ENCODE assay signal across 24 cellular contexts in genomic region chr7:31076051-31076450, GRCh38. TPM values are rescaled to one million over a fixed set of nuclear protein-coding genes. Genes with fewer than 3 reads are reported as not detected.
"Had no signal": no experiment of that assay in that cellular context is flagged by ENCODE, and none has a peak within 500 bp of the region (broad histone marks: within the 10 kb centered on the region; RNA-seq: fewer than 3 reads in every experiment).

No MANE protein-coding gene starts in this region.

- H3K27ac Mint-ChIP-seq: activated CD8-positive, alpha-beta T cell treated with anti-CD3 and anti-CD28 coated beads for 36 hours; activated naive CD4-positive, alpha-beta T cell treated with anti-CD3 and anti-CD28 coated beads, Interleukin-2, amount 50 U/mL, for 24 hours; activated T-cell treated with anti-CD3 and anti-CD28 coated beads, Interleukin-2, amount 50 U/mL, for 72 hours; activated T-helper 2 cell treated with anti-CD3 and anti-CD28 coated beads, Interferon-gamma antibody, Interleukin-2, Interleukin-4, amounts not matched to agents 10 μg/mL and 5 μg/mL and 100 μg/mL, durations not matched to agents 14 hours and 24 hours and 36 hours; T-helper 1 cell treated with Interleukin-12 subunit alpha and Interleukin-12 subunit beta and Interleukin-4 antibody, amounts not matched to agents 30 μg/mL and 1 μg/mL, for 36 hours had no signal

- H3K9me3 ChIP-seq: breast epithelium, Peyer's patch had no signal

- H3K9me3 Mint-ChIP-seq: activated CD8-positive, alpha-beta T cell treated with anti-CD3 and anti-CD28 coated beads for 36 hours; activated naive CD4-positive, alpha-beta T cell treated with anti-CD3 and anti-CD28 coated beads, Interleukin-2, amount 50 U/mL, for 24 hours; activated T-cell treated with anti-CD3 and anti-CD28 coated beads, Interleukin-2, amount 50 U/mL, for 72 hours; activated T-helper 2 cell treated with anti-CD3 and anti-CD28 coated beads, Interferon-gamma antibody, Interleukin-2, Interleukin-4, amounts not matched to agents 10 μg/mL and 5 μg/mL and 100 μg/mL, durations not matched to agents 14 hours and 24 hours and 36 hours; T-helper 1 cell treated with Interleukin-12 subunit alpha and Interleukin-12 subunit beta and Interleukin-4 antibody, amounts not matched to agents 30 μg/mL and 1 μg/mL, for 36 hours had no signal

- H3K4me1 Mint-ChIP-seq: activated naive CD4-positive, alpha-beta T cell treated with anti-CD3 and anti-CD28 coated beads, Interleukin-2, amount 50 U/mL, for 24 hours had no signal

- ATAC-seq: activated CD4-positive, CD25-positive, alpha-beta regulatory T cell treated with anti-CD3 and anti-CD28 coated beads, Interleukin-2, amount 50 U/mL, for 24 hours; activated CD8-positive, alpha-beta T cell treated with anti-CD3 and anti-CD28 coated beads for 36 hours; activated T-cell treated with anti-CD3 and anti-CD28 coated beads, Interleukin-2, amount 50 U/mL, for 72 hours had no signal

- H3K4me1 ChIP-seq: breast epithelium, Peyer's patch had no signal

- H3K36me3 ChIP-seq: breast epithelium, Peyer's patch had no signal

- H3K36me3 Mint-ChIP-seq: activated naive CD4-positive, alpha-beta T cell treated with anti-CD3 and anti-CD28 coated beads, Interleukin-2, amount 50 U/mL, for 24 hours had no signal

- H3K27me3 ChIP-seq: breast epithelium, Peyer's patch had no signal

- H3K4me3 ChIP-seq: breast epithelium, Peyer's patch had no signal

- H3K4me3 Mint-ChIP-seq: activated CD8-positive, alpha-beta T cell treated with anti-CD3 and anti-CD28 coated beads for 36 hours; activated naive CD4-positive, alpha-beta T cell treated with anti-CD3 and anti-CD28 coated beads, Interleukin-2, amount 50 U/mL, for 24 hours; activated T-cell treated with anti-CD3 and anti-CD28 coated beads, Interleukin-2, amount 50 U/mL, for 72 hours; T-helper 1 cell treated with Interleukin-12 subunit alpha and Interleukin-12 subunit beta and Interleukin-4 antibody, amounts not matched to agents 30 μg/mL and 1 μg/mL, for 36 hours had no signal

- H3K27ac ChIP-seq: breast epithelium, Peyer's patch, RWPE1 had no signal

- DNase-seq: activated CD4-positive, alpha-beta T cell treated with anti-CD3 and anti-CD28 coated beads for 4 hours; activated CD8-positive, alpha-beta memory T cell treated with anti-CD3 and anti-CD28 coated beads, Interleukin-2, amount 50 U/mL, for 4 hours; activated CD8-positive, alpha-beta T cell treated with anti-CD3 and anti-CD28 coated beads for 36 hours; activated naive CD4-positive, alpha-beta T cell; activated T-cell treated with anti-CD3 and anti-CD28 coated beads, Interleukin-2, amount 50 U/mL, for 72 hours; KG1; NCI-H1048; NCI-H146; NCI-H187 treated with DMSO at 0.1 percent for 48 hours; NCI-H2171; NCI-H2227 treated with DMSO at 0.1 percent for 48 hours; NCI-H526 treated with DMSO at 0.1 percent for 48 hours; SHP77 treated with DMSO at 0.1 percent for 48 hours had no signal

RNA-seq across cellular contexts. Expression of gene ADCYAP1R1, which starts 23.9 kb away (rescaled TPM):
- total RNA-seq: activated CD8-positive, alpha-beta T cell treated with anti-CD3 and anti-CD28 coated beads for 36 hours; activated T-helper 2 cell treated with anti-CD3 and anti-CD28 coated beads, Interferon-gamma antibody, Interleukin-2, Interleukin-4, amounts not matched to agents 10 μg/mL and 5 μg/mL and 100 μg/mL, durations not matched to agents 14 hours and 24 hours and 36 hours; M059J; NCI-H460; SK-MEL-5 had no signal
- polyA plus RNA-seq: aorta had no signal
